Comparison of ENCODE assay signal across 8 cellular contexts in the genomic region with DNA sequence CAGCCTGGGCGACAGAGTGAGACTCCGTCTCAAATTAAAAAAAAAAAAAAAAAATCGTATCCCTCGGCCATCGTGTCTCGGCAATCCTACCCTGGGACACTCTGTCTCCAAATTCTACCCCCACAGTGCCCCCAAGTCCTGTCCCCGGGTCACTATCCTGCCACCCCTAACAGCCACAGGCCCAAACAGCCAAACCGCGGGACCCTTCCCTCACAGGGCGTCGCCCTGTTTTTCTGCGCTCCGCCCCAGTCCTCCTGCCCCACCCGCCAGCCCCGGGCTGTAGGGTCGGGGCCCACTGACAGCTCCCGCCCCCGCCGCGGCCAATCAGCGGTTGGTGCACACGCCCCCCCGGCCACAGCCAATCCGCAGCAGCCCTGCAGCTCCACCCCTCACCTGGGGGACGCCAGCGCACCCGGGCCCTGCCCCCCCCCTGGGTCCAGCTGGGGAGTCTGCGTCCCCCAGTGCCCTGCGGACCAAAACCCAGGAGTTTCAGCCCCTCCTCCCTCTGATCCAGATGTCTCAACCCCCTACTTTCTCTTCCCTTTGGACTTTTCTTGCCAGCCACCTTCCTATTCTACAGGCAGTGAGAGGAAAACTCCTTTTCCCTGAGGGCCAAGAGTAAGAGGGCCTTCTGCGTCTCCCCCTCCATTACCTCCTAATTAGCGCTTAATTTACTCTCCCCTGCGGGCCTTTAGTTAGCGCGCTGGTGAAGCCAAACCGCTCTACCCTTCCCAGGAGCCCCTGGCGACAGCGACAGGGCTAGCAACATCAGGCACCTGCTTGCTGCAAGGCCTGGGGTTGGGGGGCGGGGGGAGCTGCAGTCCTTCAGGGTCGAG. TPM values are rescaled to one million over a fixed set of nuclear protein-coding genes. Genes with fewer than 3 reads are reported as not detected.
DNase-seq lines count a peak whose midpoint lies in the region; ATAC-seq and TF ChIP-seq lines count a peak whose summit lies in the region.

No MANE protein-coding gene starts in this region.

- peak; percentile 67 for ATAC-seq in HG03432 (IDR thresholded peaks at IDR 0.05; ENCODE audit: unreplicated experiment)
- ATAC-seq in stimulated activated naive CD8-positive, alpha-beta T cell treated with anti-CD3 and anti-CD28 coated beads, Interleukin-15, amount 100 ng/mL, for 72 hours, result peak; percentile 71

- intact Hi-C loops in activated T-helper 1 cell treated with anti-CD3 and anti-CD28 coated beads, Interleukin-12 subunit alpha, Interleukin-12 subunit beta, Interleukin-2, Interleukin-4 antibody, amounts not matched to agents 30 ng/mL and 10 ng/mL and 1 ng/mL, durations not matched to agents 14 hours and 24 hours and 36 hours (cut with micrococcal nuclease), result loop anchor here (5.0 kb wide), 1 partner anchor 45 kb away; no protein-coding TSS in a partner anchor

- DNase-seq in GM12865 (ENCODE audit: low read depth) (peak; percentile 89), NOMO-1 (lab: John Stamatoyannopoulos, UW; ENCODE audit: unreplicated experiment in 2 of 2) (peak; percentile 41 to 78), fibroblast of gingiva (ENCODE audit: low read depth) (peak; percentile 83), myocyte (ENCODE audit: low read depth) (peak; percentile 29), RKO (ENCODE audit: low spot score) (no peak)
- DNase-seq in activated T-helper 1 cell treated with anti-CD3 and anti-CD28 coated beads, Interleukin-12 subunit alpha, Interleukin-12 subunit beta, Interleukin-2, Interleukin-4 antibody, amounts not matched to agents 30 ng/mL and 10 ng/mL and 1 ng/mL, durations not matched to agents 14 hours and 24 hours and 36 hours (ENCODE audit: low spot score), result peak; percentile 58
- DNase-seq in stimulated activated naive CD8-positive, alpha-beta T cell treated with anti-CD3 and anti-CD28 coated beads, Interleukin-15, amount 100 ng/mL, for 72 hours, result peak; percentile 74 to 78

- peaks cover 33% of the 10 kb centered on the region for H3K4me1 Mint-ChIP-seq in activated T-helper 1 cell treated with anti-CD3 and anti-CD28 coated beads, Interleukin-12 subunit alpha, Interleukin-12 subunit beta, Interleukin-2, Interleukin-4 antibody, amounts not matched to agents 30 ng/mL and 10 ng/mL and 1 ng/mL, durations not matched to agents 14 hours and 24 hours and 36 hours (ENCODE audit: low read depth)
- peaks cover 55% of the 10 kb centered on the region for H3K4me1 Mint-ChIP-seq in stimulated activated naive CD8-positive, alpha-beta T cell treated with anti-CD3 and anti-CD28 coated beads, Interleukin-15, amount 100 ng/mL, for 72 hours

- no peaks in the 10 kb centered on the region for H3K9me3 Mint-ChIP-seq in activated T-helper 1 cell treated with anti-CD3 and anti-CD28 coated beads, Interleukin-12 subunit alpha, Interleukin-12 subunit beta, Interleukin-2, Interleukin-4 antibody, amounts not matched to agents 30 ng/mL and 10 ng/mL and 1 ng/mL, durations not matched to agents 14 hours and 24 hours and 36 hours
- H3K9me3 Mint-ChIP-seq in stimulated activated naive CD8-positive, alpha-beta T cell treated with anti-CD3 and anti-CD28 coated beads, Interleukin-15, amount 100 ng/mL, for 72 hours, result no peaks in the 10 kb centered on the region

- H3K4me3 Mint-ChIP-seq in activated T-helper 1 cell treated with anti-CD3 and anti-CD28 coated beads, Interleukin-12 subunit alpha, Interleukin-12 subunit beta, Interleukin-2, Interleukin-4 antibody, amounts not matched to agents 30 ng/mL and 10 ng/mL and 1 ng/mL, durations not matched to agents 14 hours and 24 hours and 36 hours, result peak overlapping the region; percentile 76
- H3K4me3 Mint-ChIP-seq in stimulated activated naive CD8-positive, alpha-beta T cell treated with anti-CD3 and anti-CD28 coated beads, Interleukin-15, amount 100 ng/mL, for 72 hours, result peak overlapping the region; percentile 90 to 91

- peaks cover 2% of the 10 kb centered on the region for H3K27me3 Mint-ChIP-seq in activated T-helper 1 cell treated with anti-CD3 and anti-CD28 coated beads, Interleukin-12 subunit alpha, Interleukin-12 subunit beta, Interleukin-2, Interleukin-4 antibody, amounts not matched to agents 30 ng/mL and 10 ng/mL and 1 ng/mL, durations not matched to agents 14 hours and 24 hours and 36 hours (ENCODE audit: insufficient read depth)
- no peaks in the 10 kb centered on the region for H3K27me3 Mint-ChIP-seq in stimulated activated naive CD8-positive, alpha-beta T cell treated with anti-CD3 and anti-CD28 coated beads, Interleukin-15, amount 100 ng/mL, for 72 hours

- no peak for TF ChIP-seq CTCF in GM12865 (IDR thresholded peaks at IDR 0.05; ENCODE audit: insufficient read depth, low read depth, low read length, missing control alignments)

- peaks cover 3% of the 10 kb centered on the region for H3K36me3 Mint-ChIP-seq in activated T-helper 1 cell treated with anti-CD3 and anti-CD28 coated beads, Interleukin-12 subunit alpha, Interleukin-12 subunit beta, Interleukin-2, Interleukin-4 antibody, amounts not matched to agents 30 ng/mL and 10 ng/mL and 1 ng/mL, durations not matched to agents 14 hours and 24 hours and 36 hours (ENCODE audit: low read depth)

- no peak overlapping the region for H3K27ac Mint-ChIP-seq in activated T-helper 1 cell treated with anti-CD3 and anti-CD28 coated beads, Interleukin-12 subunit alpha, Interleukin-12 subunit beta, Interleukin-2, Interleukin-4 antibody, amounts not matched to agents 30 ng/mL and 10 ng/mL and 1 ng/mL, durations not matched to agents 14 hours and 24 hours and 36 hours
- H3K27ac Mint-ChIP-seq in stimulated activated naive CD8-positive, alpha-beta T cell treated with anti-CD3 and anti-CD28 coated beads, Interleukin-15, amount 100 ng/mL, for 72 hours, result peak overlapping the region; percentile 19 to 90

- H3K4me3 ChIP-seq in GM12865 (ENCODE audit: low read depth, low read length), result peak overlapping the region; percentile 67

RNA-seq across cellular contexts. Expression of a gene that starts 1.5 kb away (rescaled TPM):
- 93.3 and 93.6 TPM in 2 replicates for total RNA-seq in activated T-helper 1 cell treated with anti-CD3 and anti-CD28 coated beads, Interleukin-12 subunit alpha, Interleukin-12 subunit beta, Interleukin-2, Interleukin-4 antibody, amounts not matched to agents 30 ng/mL and 10 ng/mL and 1 ng/mL, durations not matched to agents 14 hours and 24 hours and 36 hours
- total RNA-seq in myocyte, result 29.7 and 34.1 TPM in 2 replicates
- polyA plus RNA-seq in myocyte (2012), result 30.4 TPM

RNA-seq across cellular contexts. Expression of a gene that starts 24.0 kb away (rescaled TPM):
- 0.57 and 0.64 TPM in 2 replicates for total RNA-seq in activated T-helper 1 cell treated with anti-CD3 and anti-CD28 coated beads, Interleukin-12 subunit alpha, Interleukin-12 subunit beta, Interleukin-2, Interleukin-4 antibody, amounts not matched to agents 30 ng/mL and 10 ng/mL and 1 ng/mL, durations not matched to agents 14 hours and 24 hours and 36 hours
- total RNA-seq in myocyte, result 0.59 TPM in 1 of 2 replicates, not detected in the other
- 5.5 TPM for polyA plus RNA-seq in myocyte (2012)

RNA-seq across cellular contexts. Expression of a gene that starts 56.1 kb away (rescaled TPM):
- 1.4 and 1.9 TPM in 2 replicates for total RNA-seq in activated T-helper 1 cell treated with anti-CD3 and anti-CD28 coated beads, Interleukin-12 subunit alpha, Interleukin-12 subunit beta, Interleukin-2, Interleukin-4 antibody, amounts not matched to agents 30 ng/mL and 10 ng/mL and 1 ng/mL, durations not matched to agents 14 hours and 24 hours and 36 hours
- total RNA-seq in myocyte, result 25.5 and 29.5 TPM in 2 replicates
- 57.4 TPM for polyA plus RNA-seq in myocyte (2012)

RNA-seq across cellular contexts. Expression of a gene that starts 57.0 kb away (rescaled TPM):
- total RNA-seq in activated T-helper 1 cell treated with anti-CD3 and anti-CD28 coated beads, Interleukin-12 subunit alpha, Interleukin-12 subunit beta, Interleukin-2, Interleukin-4 antibody, amounts not matched to agents 30 ng/mL and 10 ng/mL and 1 ng/mL, durations not matched to agents 14 hours and 24 hours and 36 hours, result not detected in 2 replicates
- total RNA-seq in myocyte, result not detected in 2 replicates
- not detected for polyA plus RNA-seq in myocyte (2012)

RNA-seq across cellular contexts. Expression of a gene that starts 59.9 kb away (rescaled TPM):
- 0.54 and 0.57 TPM in 2 replicates for total RNA-seq in activated T-helper 1 cell treated with anti-CD3 and anti-CD28 coated beads, Interleukin-12 subunit alpha, Interleukin-12 subunit beta, Interleukin-2, Interleukin-4 antibody, amounts not matched to agents 30 ng/mL and 10 ng/mL and 1 ng/mL, durations not matched to agents 14 hours and 24 hours and 36 hours
- 0.03 and 0.05 TPM in 2 replicates for total RNA-seq in myocyte
- 0.08 TPM for polyA plus RNA-seq in myocyte (2012)
